In the genomic region with DNA sequence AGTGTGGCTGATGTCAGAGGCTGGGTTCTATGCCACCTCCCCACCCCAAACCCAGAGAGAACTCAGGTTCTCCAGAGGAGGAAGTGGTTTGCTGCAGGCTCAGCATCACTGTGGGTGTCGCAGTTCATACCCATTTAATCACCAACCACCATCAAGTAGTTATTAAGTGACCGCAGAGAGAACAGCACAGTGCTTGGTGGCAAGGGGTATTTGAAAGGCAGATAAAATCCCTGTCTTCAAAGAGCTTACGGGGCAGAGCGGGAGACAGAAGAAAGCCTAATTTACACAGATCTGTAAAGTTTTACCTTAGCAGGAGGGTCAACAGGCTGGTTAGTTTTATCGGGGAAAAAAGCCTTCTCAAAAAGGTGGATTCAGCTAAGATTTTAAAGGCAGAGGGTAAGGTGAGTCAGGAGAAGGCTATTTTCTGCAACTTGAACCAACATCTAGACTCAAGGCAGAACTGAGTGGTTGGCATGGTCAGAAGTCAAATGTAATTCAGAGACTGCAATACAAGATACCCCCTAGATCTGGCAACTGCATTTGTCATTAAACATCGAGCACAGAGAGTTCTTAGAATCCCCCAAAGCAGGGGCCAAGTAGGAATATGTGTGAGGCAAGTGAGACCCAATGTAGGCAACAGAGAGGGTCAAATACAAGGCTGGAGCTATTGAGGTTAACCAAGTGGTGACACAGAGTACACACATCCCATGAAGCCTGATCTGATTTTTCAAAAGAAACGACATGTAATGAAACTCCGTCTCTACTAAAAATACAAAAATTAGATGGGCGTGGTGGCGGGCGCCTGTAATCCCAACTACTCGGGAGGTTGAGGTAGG, we compare ENCODE assay signal across 10 cellular contexts. TPM values are rescaled to one million over a fixed set of nuclear protein-coding genes. Genes with fewer than 3 reads are reported as not detected.
DNase-seq lines count a peak whose midpoint lies in the region; ATAC-seq lines count a peak whose summit lies in the region.
"Had no signal": no experiment of that assay in that cellular context is flagged by ENCODE, and none has a peak within 500 bp of the region (broad histone marks: within the 10 kb centered on the region; RNA-seq: fewer than 3 reads in every experiment).

No MANE protein-coding gene starts in this region.

- H3K4me3 ChIP-seq in CD8-positive, alpha-beta memory T cell (ENCODE audit: low read length) = peak overlapping the region; percentile 61

- H3K27ac ChIP-seq in CD8-positive, alpha-beta memory T cell (ENCODE audit: low read depth, low read length) = peak overlapping the region; percentile 67

- peak; percentile 67 to 93 (median 86) for DNase-seq in CD8-positive, alpha-beta memory T cell
- DNase-seq in T-helper 17 cell (peak; percentile 49 to 69 (median 62)), SHP77 (lab: John Stamatoyannopoulos, UW) (no peak), NCI-H2196 treated with DMSO at 0.1 percent for 48 hours (lab: John Stamatoyannopoulos, UW; ENCODE audit: unreplicated experiment) (no peak), NCI-H345 (lab: John Stamatoyannopoulos, UW) (no peak)
- peak; percentile 67 for DNase-seq in activated naive CD8-positive, alpha-beta T cell treated with anti-CD3 and anti-CD28 coated beads for 36 hours
- peak; percentile 57 to 65 (median 60) for DNase-seq in stimulated activated CD4-positive, alpha-beta T cell treated with anti-CD3 and anti-CD28 coated beads, Interleukin-12 subunit alpha, Interleukin-12 subunit beta, amount 100 ng/mL, for 48 hours (ENCODE audit: low read depth in 2 of 3, low spot score in 1 of 3)

- peak overlapping the region; percentile 85 to 98 (median 92) for H3K27ac Mint-ChIP-seq in CD8-positive, alpha-beta memory T cell
- peak overlapping the region; percentile 97 for H3K27ac Mint-ChIP-seq in T-helper 17 cell
- peak overlapping the region; percentile 82 for H3K27ac Mint-ChIP-seq in activated naive CD8-positive, alpha-beta T cell treated with anti-CD3 and anti-CD28 coated beads for 36 hours

- CTCF ChIA-PET in CD8-positive, alpha-beta memory T cell (lab: Charles Lee) = interaction anchor here (1.2 to 34.4 kb wide), 5 partner anchors 12 to 51 kb away, joined by 3 to 727 read pairs (median 6); partner anchors contain the start of genes PXN and RPLP0

- H3K9me3 Mint-ChIP-seq in CD8-positive, alpha-beta memory T cell = no peaks in the 10 kb centered on the region
- H3K9me3 Mint-ChIP-seq in activated naive CD8-positive, alpha-beta T cell treated with anti-CD3 and anti-CD28 coated beads for 36 hours = no peaks in the 10 kb centered on the region

- no peaks in the 10 kb centered on the region for H3K27me3 Mint-ChIP-seq in CD8-positive, alpha-beta memory T cell
- no peaks in the 10 kb centered on the region for H3K27me3 Mint-ChIP-seq in T-helper 17 cell
- H3K27me3 Mint-ChIP-seq in activated naive CD8-positive, alpha-beta T cell treated with anti-CD3 and anti-CD28 coated beads for 36 hours = no peaks in the 10 kb centered on the region

- no peaks in the 10 kb centered on the region for H3K27me3 ChIP-seq in CD8-positive, alpha-beta memory T cell (ENCODE audit: insufficient read depth, low read length, poor library complexity, severe bottlenecking)

- H3K4me1 ChIP-seq in CD8-positive, alpha-beta memory T cell (ENCODE audit: insufficient read depth, low read length) = peaks cover 92% of the 10 kb centered on the region

- H3K36me3 Mint-ChIP-seq in CD8-positive, alpha-beta memory T cell = peaks cover 8 to 29% (median 15%) of the 10 kb centered on the region in 3 donors
- H3K36me3 Mint-ChIP-seq in T-helper 17 cell (ENCODE audit: low read depth) = peaks cover 14% of the 10 kb centered on the region
- H3K36me3 Mint-ChIP-seq in activated naive CD8-positive, alpha-beta T cell treated with anti-CD3 and anti-CD28 coated beads for 36 hours = peaks cover 13% of the 10 kb centered on the region

- H3K36me3 ChIP-seq in CD8-positive, alpha-beta memory T cell (ENCODE audit: insufficient read depth, low read length) = peaks cover 9% of the 10 kb centered on the region

- ATAC-seq in T-helper 17 cell = peak; percentile 88
- ATAC-seq in GM19467 (IDR thresholded peaks at IDR 0.05; ENCODE audit: unreplicated experiment) = no peak

- peak overlapping the region; percentile 70 to 93 (median 83) for H3K4me3 Mint-ChIP-seq in CD8-positive, alpha-beta memory T cell
- peak overlapping the region; percentile 87 for H3K4me3 Mint-ChIP-seq in T-helper 17 cell
- peak overlapping the region; percentile 53 for H3K4me3 Mint-ChIP-seq in activated naive CD8-positive, alpha-beta T cell treated with anti-CD3 and anti-CD28 coated beads for 36 hours

- POLR2A ChIA-PET in CD8-positive, alpha-beta memory T cell (lab: Charles Lee) = interaction anchor here (0.6 to 9.5 kb wide), 6 partner anchors 11 to 528 kb away, joined by 4 to 96 read pairs (median 8); partner anchors contain the start of genes PXN, RNU4-2 and RPLP0

- no peaks in the 10 kb centered on the region for H3K9me3 ChIP-seq in CD8-positive, alpha-beta memory T cell (ENCODE audit: low read length)
- H3K9me3 ChIP-seq in T-helper 17 cell (ENCODE audit: control insufficient read depth, low read length, poor library complexity, severe bottlenecking) = no peaks in the 10 kb centered on the region

- peaks cover 83 to 96% (median 95%) of the 10 kb centered on the region in 3 donors for H3K4me1 Mint-ChIP-seq in CD8-positive, alpha-beta memory T cell
- peaks cover 82% of the 10 kb centered on the region for H3K4me1 Mint-ChIP-seq in T-helper 17 cell
- peaks cover 75% of the 10 kb centered on the region for H3K4me1 Mint-ChIP-seq in activated naive CD8-positive, alpha-beta T cell treated with anti-CD3 and anti-CD28 coated beads for 36 hours

RNA-seq across cellular contexts. Expression of gene PXN, which starts 13.2 kb away (rescaled TPM):
- total RNA-seq in CD8-positive, alpha-beta memory T cell = 10 to 100 TPM; 33.7 to 35.9 TPM
- 146 TPM for polyA plus RNA-seq in CD8-positive, alpha-beta memory T cell
- total RNA-seq in T-helper 17 cell = 100 to 1,000 TPM; 155 to 190 TPM
- total RNA-seq in activated naive CD8-positive, alpha-beta T cell treated with anti-CD3 and anti-CD28 coated beads for 36 hours = 10 to 100 TPM; 37.1 to 39.2 TPM

RNA-seq across cellular contexts. Expression of gene RNU4-2, which starts 39.4 kb away (rescaled TPM):
- 1,000 to 10,000 TPM; 1,831 to 1,935 TPM for total RNA-seq in CD8-positive, alpha-beta memory T cell
- polyA plus RNA-seq in CD8-positive, alpha-beta memory T cell = 44.9 TPM
- over 10,000 TPM; 12,026 to 15,039 TPM for total RNA-seq in T-helper 17 cell
- total RNA-seq in activated naive CD8-positive, alpha-beta T cell treated with anti-CD3 and anti-CD28 coated beads for 36 hours = 1,000 to 10,000 TPM; 1,075 to 1,133 TPM
- total RNA-seq: G401 had no signal

RNA-seq across cellular contexts. Expression of gene RNU4-1, which starts 40.7 kb away (rescaled TPM):
- total RNA-seq in CD8-positive, alpha-beta memory T cell = 100 to 1,000 TPM; 628 to 678 TPM
- not detected for polyA plus RNA-seq in CD8-positive, alpha-beta memory T cell
- total RNA-seq in T-helper 17 cell = 1,000 to 10,000 TPM; 2,168 to 2,286 TPM
- total RNA-seq in activated naive CD8-positive, alpha-beta T cell treated with anti-CD3 and anti-CD28 coated beads for 36 hours = 100 to 1,000 TPM; 768 to 829 TPM
- total RNA-seq: G401, kidney epithelial cell had no signal

RNA-seq across cellular contexts. Expression of gene SIRT4, which starts 49.8 kb away (rescaled TPM):
- total RNA-seq in CD8-positive, alpha-beta memory T cell = 1 to 10 TPM; 1.8 to 1.9 TPM
- 0.68 TPM for polyA plus RNA-seq in CD8-positive, alpha-beta memory T cell
- 1 to 10 TPM in 1 of 2 donors, under 1 TPM in 1; 0.45 to 1.4 TPM for total RNA-seq in T-helper 17 cell
- total RNA-seq in activated naive CD8-positive, alpha-beta T cell treated with anti-CD3 and anti-CD28 coated beads for 36 hours = 1 to 10 TPM; 1.9 to 2.1 TPM

RNA-seq across cellular contexts. Expression of gene RPLP0, which starts 51.4 kb away (rescaled TPM):
- total RNA-seq in CD8-positive, alpha-beta memory T cell = 1,000 to 10,000 TPM; 4,137 to 4,308 TPM
- polyA plus RNA-seq in CD8-positive, alpha-beta memory T cell = 1,675 TPM
- total RNA-seq in T-helper 17 cell = 1,000 to 10,000 TPM; 2,187 to 2,381 TPM
- 1,000 to 10,000 TPM; 3,852 to 4,173 TPM for total RNA-seq in activated naive CD8-positive, alpha-beta T cell treated with anti-CD3 and anti-CD28 coated beads for 36 hours

Comparison
In these comparisons a context has a peak if more than half of its experiments do, and no peak if none do; other contexts are left out.
1. DNase-seq: peak in CD8-positive, alpha-beta memory T cell (5 of 5), T-helper 17 cell (3 of 3), activated naive CD8-positive, alpha-beta T cell treated with anti-CD3 and anti-CD28 coated beads for 36 hours (single experiment) and stimulated activated CD4-positive, alpha-beta T cell treated with anti-CD3 and anti-CD28 coated beads, Interleukin-12 subunit alpha, Interleukin-12 subunit beta, amount 100 ng/mL, for 48 hours (3 of 3); none in SHP77 (0 of 2), NCI-H2196 treated with DMSO at 0.1 percent for 48 hours (single experiment) and NCI-H345 (single experiment).
2. RNA of gene RNU4-2, which starts 39.4 kb away (total RNA-seq): 12,026 to 15,039 TPM in T-helper 17 cell; 1,831 to 1,935 TPM in CD8-positive, alpha-beta memory T cell and 1,075 to 1,133 TPM in activated naive CD8-positive, alpha-beta T cell treated with anti-CD3 and anti-CD28 coated beads for 36 hours; every median in the first group is over 4 times any median in the second.
3. Peak in every context shown above with its lines, with median percentiles within 50 percentile points of each other: H3K27ac Mint-ChIP-seq and H3K4me3 Mint-ChIP-seq.